ENCODE assay signal across 3 cellular contexts in genomic region chr19:15080002-15080401, GRCh38.
TF ChIP-seq lines count a peak whose summit lies in the region.

No MANE protein-coding gene starts in this region.

TF ChIP-seq in HEK293, 187 proteins besides CTCF, POLR2A, EP300 and RAD21:
- peak; percentile 92 for TF ChIP-seq REST (tag by site-specific recombination; IDR thresholded peaks at IDR 0.05)

TF ChIP-seq in SK-N-SH, 30 proteins besides CTCF, POLR2A, EP300 and RAD21:
- peak; percentile 79 for TF ChIP-seq REST (IDR thresholded peaks at IDR 0.05; ENCODE audit: low read depth, low read length)

TF ChIP-seq in GM12878, 131 proteins besides CTCF, POLR2A, EP300 and RAD21:
- TF ChIP-seq REST (IDR thresholded peaks at IDR 0.05; ENCODE audit: low read depth, low read length) = peak; percentile 61
